In genomic region chr20:60057123-60057865, GRCh38 we compare ENCODE assay signal across 8 cellular contexts.
DNase-seq lines count a peak whose midpoint lies in the region; ATAC-seq and TF ChIP-seq lines count a peak whose summit lies in the region.

No MANE protein-coding gene starts in this region.

- TF ChIP-seq POLR2A in thyroid gland (IDR thresholded peaks at IDR 0.05) = no peak

- DNase-seq in Caki2 (ENCODE audit: low read depth) (peak; percentile 57), LoVo (ENCODE audit: low spot score) (peak; percentile 56), RKO (ENCODE audit: low spot score) (peak; percentile 72), fibroblast of the aortic adventitia (ENCODE audit: low read depth) (peak; percentile 63), thyroid gland (peak; percentile 57 to 58)
- peak; percentile 57 for DNase-seq in activated T-helper 1 cell treated with anti-CD3 and anti-CD28 coated beads, Interleukin-12 subunit alpha, Interleukin-12 subunit beta, Interleukin-2, Interleukin-4 antibody, amounts not matched to agents 30 ng/mL and 10 ng/mL and 1 ng/mL, durations not matched to agents 14 hours and 24 hours and 36 hours (ENCODE audit: low spot score)

- in situ Hi-C loops in Caki2 (cut with HindIII; ENCODE audit: low pct_unique_long_range_greater_than_20kb, low sequenced_read_pairs) = no loop called here

- WGBS in thyroid gland, 2 donors = 21 to 27% methylated on average over 11 of the region's 11 CpGs

- H3K27ac ChIP-seq in neutrophil = peak overlapping the region; percentile 98
- no peak overlapping the region for H3K27ac ChIP-seq in thyroid gland

- no peaks in the 10 kb centered on the region for H3K27me3 ChIP-seq in neutrophil
- H3K27me3 ChIP-seq in thyroid gland = no peaks in the 10 kb centered on the region

- H3K4me3 ChIP-seq in fibroblast of the aortic adventitia (ENCODE audit: low read depth, low read length) = no peak overlapping the region
- H3K4me3 ChIP-seq in neutrophil (ENCODE audit: low read depth in 1 of 2, low read length in 1 of 2) = peak overlapping the region; percentile 53 to 64
- no peak overlapping the region for H3K4me3 ChIP-seq in thyroid gland (replicated peaks in 1 of 3)

- H3K4me1 ChIP-seq in neutrophil (ENCODE audit: control insufficient read depth in 1 of 2, insufficient read depth in 1 of 2, low read depth in 1 of 2, low read length in 1 of 2) (peaks cover 95 to 96% of the 10 kb centered on the region in 2 experiments), thyroid gland (peaks cover 0 to 14% of the 10 kb centered on the region in 2 donors)

- TF ChIP-seq CTCF in fibroblast of the aortic adventitia (IDR thresholded peaks at IDR 0.05; ENCODE audit: insufficient read depth, low read length) = peak; percentile 85
- peak; percentile 95 for TF ChIP-seq CTCF in neutrophil (IDR thresholded peaks at IDR 0.05)
- peak; percentile 46 to 84 (median 65) for TF ChIP-seq CTCF in thyroid gland (IDR thresholded peaks at IDR 0.05)

- intact Hi-C loops in activated T-helper 1 cell treated with anti-CD3 and anti-CD28 coated beads, Interleukin-12 subunit alpha, Interleukin-12 subunit beta, Interleukin-2, Interleukin-4 antibody, amounts not matched to agents 30 ng/mL and 10 ng/mL and 1 ng/mL, durations not matched to agents 14 hours and 24 hours and 36 hours (cut with micrococcal nuclease) = loop anchor here (1.0 to 5.0 kb wide), 4 partner anchors 116 to 1205 kb away; partner anchors contain the start of genes FAM217B and PPP1R3D
- intact Hi-C loops in thyroid gland (cut with DNase I) = loop anchor here (10.0 kb wide), 1 partner anchor 1068 kb away; no protein-coding TSS in a partner anchor

- H3K4me3 Mint-ChIP-seq in activated T-helper 1 cell treated with anti-CD3 and anti-CD28 coated beads, Interleukin-12 subunit alpha, Interleukin-12 subunit beta, Interleukin-2, Interleukin-4 antibody, amounts not matched to agents 30 ng/mL and 10 ng/mL and 1 ng/mL, durations not matched to agents 14 hours and 24 hours and 36 hours = peak overlapping the region; percentile 67

- H3K27me3 Mint-ChIP-seq in activated T-helper 1 cell treated with anti-CD3 and anti-CD28 coated beads, Interleukin-12 subunit alpha, Interleukin-12 subunit beta, Interleukin-2, Interleukin-4 antibody, amounts not matched to agents 30 ng/mL and 10 ng/mL and 1 ng/mL, durations not matched to agents 14 hours and 24 hours and 36 hours (ENCODE audit: insufficient read depth) = no peaks in the 10 kb centered on the region

- H3K9me3 ChIP-seq in neutrophil = no peaks in the 10 kb centered on the region
- no peaks in the 10 kb centered on the region for H3K9me3 ChIP-seq in thyroid gland

- no peaks in the 10 kb centered on the region for H3K36me3 ChIP-seq in neutrophil
- no peaks in the 10 kb centered on the region for H3K36me3 ChIP-seq in thyroid gland

- H3K36me3 Mint-ChIP-seq in activated T-helper 1 cell treated with anti-CD3 and anti-CD28 coated beads, Interleukin-12 subunit alpha, Interleukin-12 subunit beta, Interleukin-2, Interleukin-4 antibody, amounts not matched to agents 30 ng/mL and 10 ng/mL and 1 ng/mL, durations not matched to agents 14 hours and 24 hours and 36 hours (ENCODE audit: low read depth) = no peaks in the 10 kb centered on the region

- peak; percentile 80 for ATAC-seq in GM21526 (IDR thresholded peaks at IDR 0.05; ENCODE audit: low FRiP score, unreplicated experiment)

- no peaks in the 10 kb centered on the region for H3K9me3 Mint-ChIP-seq in activated T-helper 1 cell treated with anti-CD3 and anti-CD28 coated beads, Interleukin-12 subunit alpha, Interleukin-12 subunit beta, Interleukin-2, Interleukin-4 antibody, amounts not matched to agents 30 ng/mL and 10 ng/mL and 1 ng/mL, durations not matched to agents 14 hours and 24 hours and 36 hours

- H3K4me1 Mint-ChIP-seq in activated T-helper 1 cell treated with anti-CD3 and anti-CD28 coated beads, Interleukin-12 subunit alpha, Interleukin-12 subunit beta, Interleukin-2, Interleukin-4 antibody, amounts not matched to agents 30 ng/mL and 10 ng/mL and 1 ng/mL, durations not matched to agents 14 hours and 24 hours and 36 hours (ENCODE audit: low read depth) = peaks cover 44% of the 10 kb centered on the region

- H3K27ac Mint-ChIP-seq in activated T-helper 1 cell treated with anti-CD3 and anti-CD28 coated beads, Interleukin-12 subunit alpha, Interleukin-12 subunit beta, Interleukin-2, Interleukin-4 antibody, amounts not matched to agents 30 ng/mL and 10 ng/mL and 1 ng/mL, durations not matched to agents 14 hours and 24 hours and 36 hours = peak overlapping the region; percentile 87

Comparison
In these comparisons a context has a peak if more than half of its experiments do, and no peak if none do; other contexts are left out.
1. H3K4me3 ChIP-seq: peak in neutrophil (2 of 2); none in fibroblast of the aortic adventitia (single experiment) and thyroid gland (0 of 3).
2. Peak in every context shown above with its lines, with median percentiles within 50 percentile points of each other: DNase-seq and CTCF ChIP-seq.